Comparison of ENCODE assay signal across 8 cellular contexts in the genomic region with DNA sequence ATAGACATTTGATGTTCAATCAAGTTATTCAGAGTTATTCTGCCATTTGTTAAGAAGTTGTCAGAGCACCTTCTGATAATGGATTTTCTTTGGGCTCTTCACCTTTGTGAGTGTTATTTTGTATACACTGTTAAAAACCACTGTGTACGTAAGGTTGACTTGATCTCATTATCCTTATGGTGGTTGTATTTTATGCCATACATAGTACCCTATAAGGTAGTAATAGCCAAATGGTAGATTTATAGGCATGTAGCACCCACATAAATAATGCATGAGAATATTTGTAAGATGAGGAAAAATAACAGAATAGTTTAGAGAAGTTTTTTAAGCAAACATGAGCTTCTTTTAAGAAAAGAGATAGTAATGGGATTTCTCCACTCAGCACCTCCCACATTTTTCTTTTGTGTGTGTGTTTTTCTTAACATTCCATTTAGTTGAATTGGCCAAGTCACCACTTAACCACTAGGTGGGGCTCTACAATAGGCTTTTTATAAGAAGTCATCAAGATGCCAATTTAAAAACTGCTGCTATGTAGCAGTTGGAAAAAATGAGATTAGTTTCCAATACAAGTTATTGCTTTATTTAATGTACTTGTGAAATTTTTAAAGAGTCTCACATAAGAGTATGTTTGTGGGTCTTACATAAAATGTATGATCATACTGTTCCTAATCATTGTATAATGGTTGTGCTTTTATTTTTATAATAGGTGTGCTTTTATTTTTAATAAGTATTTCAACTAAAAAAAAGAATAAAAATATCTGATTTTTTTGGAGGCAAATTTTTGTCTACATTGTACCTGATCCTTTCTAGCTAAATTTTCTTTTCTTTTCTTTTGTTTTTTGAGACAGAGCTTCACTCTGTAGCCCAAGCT. TPM values are rescaled to one million over a fixed set of nuclear protein-coding genes. Genes with fewer than 3 reads are reported as not detected.
DNase-seq lines count a peak whose midpoint lies in the region; ATAC-seq lines count a peak whose summit lies in the region.

No MANE protein-coding gene starts in this region.

- POLR2A ChIA-PET in activated CD8-positive, alpha-beta T cell treated with anti-CD3 and anti-CD28 coated beads, Interleukin-2, amount 10 ng/mL, durations not matched to agents 7 days and 5 days (lab: Charles Lee), result no interaction called here

- no peak for ATAC-seq in activated CD8-positive, alpha-beta T cell treated with anti-CD3 and anti-CD28 coated beads, Interleukin-2, amount 10 ng/mL, durations not matched to agents 7 days and 5 days
- ATAC-seq in HG03565 (IDR thresholded peaks at IDR 0.05; ENCODE audit: unreplicated experiment) (no peak), HG03457 (IDR thresholded peaks at IDR 0.05; ENCODE audit: unreplicated experiment) (no peak)

- H3K27ac Mint-ChIP-seq in activated CD8-positive, alpha-beta T cell treated with anti-CD3 and anti-CD28 coated beads, Interleukin-2, amount 10 ng/mL, durations not matched to agents 7 days and 5 days, result no peak overlapping the region

- peaks cover 55% of the 10 kb centered on the region for H3K36me3 Mint-ChIP-seq in activated CD8-positive, alpha-beta T cell treated with anti-CD3 and anti-CD28 coated beads, Interleukin-2, amount 10 ng/mL, durations not matched to agents 7 days and 5 days (ENCODE audit: low read depth)

- no peak overlapping the region for H3K4me3 Mint-ChIP-seq in activated CD8-positive, alpha-beta T cell treated with anti-CD3 and anti-CD28 coated beads, Interleukin-2, amount 10 ng/mL, durations not matched to agents 7 days and 5 days

- peak; percentile 94 for DNase-seq in COLO829 (ENCODE audit: low spot score)
- DNase-seq in H4 (ENCODE audit: low spot score), result peak; percentile 77
- DNase-seq in NCI-H2196 treated with DMSO at 0.1 percent for 48 hours (lab: John Stamatoyannopoulos, UW; ENCODE audit: unreplicated experiment), result peak; percentile 58
- DNase-seq in activated CD8-positive, alpha-beta T cell treated with anti-CD3 and anti-CD28 coated beads, Interleukin-2, amount 10 ng/mL, durations not matched to agents 7 days and 5 days, result peak; percentile 47
- DNase-seq in head of caudate nucleus, result peak in 22 of 42 donors; percentile 9 to 83 (median 46)
- DNase-seq in pulmonary artery endothelial cell (ENCODE audit: low read depth, low spot score), result peak; percentile 57

- H3K9me3 Mint-ChIP-seq in activated CD8-positive, alpha-beta T cell treated with anti-CD3 and anti-CD28 coated beads, Interleukin-2, amount 10 ng/mL, durations not matched to agents 7 days and 5 days (ENCODE audit: insufficient read depth), result no peaks in the 10 kb centered on the region

- no peaks in the 10 kb centered on the region for H3K27me3 Mint-ChIP-seq in activated CD8-positive, alpha-beta T cell treated with anti-CD3 and anti-CD28 coated beads, Interleukin-2, amount 10 ng/mL, durations not matched to agents 7 days and 5 days (ENCODE audit: low read depth)

- intact Hi-C loops in head of caudate nucleus (cut with DNase I), result no loop called here

- CTCF ChIA-PET in activated CD8-positive, alpha-beta T cell treated with anti-CD3 and anti-CD28 coated beads, Interleukin-2, amount 10 ng/mL, durations not matched to agents 7 days and 5 days (lab: Charles Lee), result interaction anchor here (1.0 to 2.0 kb wide), 9 partner anchors 9 to 42 kb away, joined by 3 to 14 read pairs (median 5); partner anchors contain the start of gene STMP1

- H3K4me1 Mint-ChIP-seq in activated CD8-positive, alpha-beta T cell treated with anti-CD3 and anti-CD28 coated beads, Interleukin-2, amount 10 ng/mL, durations not matched to agents 7 days and 5 days (ENCODE audit: low read depth), result no peaks in the 10 kb centered on the region

RNA-seq across cellular contexts. Expression of gene STMP1, which starts 41.1 kb away (rescaled TPM):
- total RNA-seq in H4 (2014; rRNA removed; shearing (Covaris generic)), result 20.9 and 22.7 TPM in 2 replicates
- 10 to 100 TPM; 22.2 to 22.9 TPM for total RNA-seq in activated CD8-positive, alpha-beta T cell treated with anti-CD3 and anti-CD28 coated beads, Interleukin-2, amount 10 ng/mL, durations not matched to agents 7 days and 5 days
- total RNA-seq in pulmonary artery endothelial cell, result 6.6 and 8.0 TPM in 2 replicates
